Comparison of ENCODE assay signal across 6 cellular contexts in the genomic region with DNA sequence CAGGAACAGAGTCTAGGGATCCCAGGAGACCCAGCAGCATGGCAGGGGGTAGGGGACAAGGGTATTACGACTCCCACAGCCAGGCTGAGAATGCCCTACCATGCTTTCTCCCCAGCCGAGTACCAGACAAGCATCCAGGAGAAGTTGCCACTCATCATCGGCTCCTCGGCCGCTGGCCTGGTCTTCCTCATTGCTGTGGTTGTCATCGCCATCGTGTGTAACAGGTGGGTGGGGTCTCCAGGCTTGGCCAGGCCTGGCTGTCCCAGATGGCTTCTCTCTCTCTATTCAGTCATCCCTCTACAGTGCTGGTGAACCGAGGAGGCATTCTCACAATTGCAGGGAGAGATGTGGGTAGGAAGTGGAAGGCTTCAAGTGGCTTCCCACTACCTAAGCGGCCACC.
"Had no signal": no experiment of that assay in that cellular context is flagged by ENCODE, and none has a peak within 500 bp of the region (broad histone marks: within the 10 kb centered on the region; RNA-seq: fewer than 3 reads in every experiment).

No MANE protein-coding gene starts in this region.

- H3K27ac ChIP-seq: HL-60 had no signal

- DNase-seq: H9, HCEC 1CT, HFFc6 had no signal

- H3K4me2 ChIP-seq: GM23338 had no signal

- H3K4me3 ChIP-seq: GM23338 had no signal

- H2AFZ ChIP-seq: GM23338 had no signal

- ATAC-seq: GM23338, HepG2 had no signal
